Comparison of ENCODE assay signal across 10 cellular contexts in the genomic region with DNA sequence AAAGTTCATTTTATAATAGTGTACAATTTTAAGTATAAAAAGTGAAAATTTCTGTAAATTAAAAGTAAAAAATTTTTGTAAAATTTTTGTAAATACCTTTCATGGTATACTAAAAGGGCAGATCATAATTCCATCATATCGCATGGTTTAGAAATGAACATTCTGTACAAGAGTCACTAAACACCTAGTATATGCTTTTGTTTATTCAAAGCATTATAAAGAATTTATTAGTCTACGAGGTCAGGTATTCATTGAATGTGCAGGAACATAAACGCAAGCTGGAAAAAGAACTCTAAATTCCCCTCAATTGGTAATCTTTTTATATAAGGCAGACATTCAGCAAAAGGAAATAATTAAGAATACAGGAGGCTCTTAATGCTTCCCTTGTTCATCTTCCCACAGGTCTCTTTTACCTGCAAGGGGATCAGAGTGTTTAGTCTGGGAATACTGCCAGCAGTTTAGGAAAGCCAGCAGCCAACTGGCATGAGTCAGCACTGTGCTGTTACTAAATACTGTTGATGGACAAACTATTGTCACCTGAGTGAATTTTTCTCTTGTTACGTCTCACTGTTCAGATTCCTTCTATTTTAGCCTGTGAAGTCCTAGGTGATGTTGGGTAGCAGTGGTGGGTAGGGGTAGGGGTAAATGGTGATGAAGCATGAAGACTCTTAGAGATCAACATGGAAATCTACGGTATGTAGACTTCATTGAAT.
A peak's percentile ranks its signal among the peaks of the same experiment; 100 is the strongest.
DNase-seq lines count a peak whose midpoint lies in the region; ATAC-seq and TF ChIP-seq lines count a peak whose summit lies in the region.
"Had no signal": no experiment of that assay in that cellular context is flagged by ENCODE, and none has a peak within 500 bp of the region (broad histone marks: within the 10 kb centered on the region; RNA-seq: fewer than 3 reads in every experiment).

No MANE protein-coding gene starts in this region.

- no peak overlapping the region for H3K4me3 Mint-ChIP-seq in stimulated activated effector memory CD8-positive, alpha-beta T cell treated with anti-CD3 and anti-CD28 coated beads, Interleukin-12 subunit alpha, Interleukin-12 subunit beta, amount 100 ng/mL, for 72 hours
- H3K4me3 Mint-ChIP-seq: nephron had no signal

- H3K4me2 ChIP-seq in GM23248 (ENCODE audit: unreplicated experiment) = no peak overlapping the region

- TF ChIP-seq CTCF in fibroblast of pulmonary artery (IDR thresholded peaks at IDR 0.05; ENCODE audit: low read length, missing control alignments) (no peak), prostate gland (IDR thresholded peaks at IDR 0.05) (no peak)

- no peaks in the 10 kb centered on the region for H4K20me1 ChIP-seq in GM23248 (ENCODE audit: insufficient read depth)

- H3K27ac Mint-ChIP-seq in stimulated activated effector memory CD8-positive, alpha-beta T cell treated with anti-CD3 and anti-CD28 coated beads, Interleukin-12 subunit alpha, Interleukin-12 subunit beta, amount 100 ng/mL, for 72 hours = no peak overlapping the region
- H3K27ac Mint-ChIP-seq: nephron had no signal

- H3K4me1 ChIP-seq in GM23248 (ENCODE audit: insufficient read depth) = peaks cover 4% of the 10 kb centered on the region; the same call in 1 of the 2 replicates
- H3K4me1 ChIP-seq in prostate gland (replicated peaks) = no peaks in the 10 kb centered on the region
- no peaks in the 10 kb centered on the region for H3K4me1 ChIP-seq in effector memory CD4-positive, alpha-beta T cell (ENCODE audit: control insufficient read depth, insufficient read depth, low read length, poor library complexity, severe bottlenecking)

- no peak overlapping the region for H2AFZ ChIP-seq in GM23248

- H3K27me3 ChIP-seq in GM23248 (replicated peaks; ENCODE audit: insufficient read depth) (no peaks in the 10 kb centered on the region), prostate gland (replicated peaks; ENCODE audit: insufficient read depth) (no peaks in the 10 kb centered on the region)
- H3K27me3 ChIP-seq in effector memory CD4-positive, alpha-beta T cell (replicated peaks; ENCODE audit: control insufficient read depth, insufficient read depth, low read length, poor library complexity, severe bottlenecking) = no peaks in the 10 kb centered on the region

- no peak for ATAC-seq in stimulated activated effector memory CD8-positive, alpha-beta T cell treated with anti-CD3 and anti-CD28 coated beads, Interleukin-12 subunit alpha, Interleukin-12 subunit beta, amount 100 ng/mL, for 72 hours
- ATAC-seq: activated naive CD4-positive, alpha-beta T cell treated with anti-CD3 and anti-CD28 coated beads, Interleukin-2, amount 50 U/mL, for 72 hours had no signal

- no peak overlapping the region for H3K9ac ChIP-seq in GM23248

- peaks cover 58% of the 10 kb centered on the region for H3K79me2 ChIP-seq in GM23248 (ENCODE audit: insufficient read depth)

- no peaks in the 10 kb centered on the region for H3K9me2 ChIP-seq in GM23248 (ENCODE audit: insufficient read depth)

- H3K9me3 ChIP-seq in GM23248 (ENCODE audit: low read depth) = no peaks in the 10 kb centered on the region
- H3K9me3 ChIP-seq in prostate gland = no peaks in the 10 kb centered on the region
- H3K9me3 ChIP-seq in effector memory CD4-positive, alpha-beta T cell (ENCODE audit: control insufficient read depth, low read length) = no peaks in the 10 kb centered on the region

- in situ Hi-C loops in GM23248 (cut with MboI) = no loop called here

- no peaks in the 10 kb centered on the region for H3F3A ChIP-seq in GM23248 (ENCODE audit: insufficient read depth)

- H3K4me3 ChIP-seq in GM23248 = no peak overlapping the region
- no peak overlapping the region for H3K4me3 ChIP-seq in fibroblast of pulmonary artery (replicated peaks; ENCODE audit: low read depth, low read length)
- no peak overlapping the region for H3K4me3 ChIP-seq in prostate gland
- H3K4me3 ChIP-seq in effector memory CD4-positive, alpha-beta T cell (ENCODE audit: insufficient read depth, low read depth, low read length, poor library complexity, severe bottlenecking) = no peak overlapping the region

- DNase-seq in GM23248 (peak; percentile 48), NCI-H69 (lab: John Stamatoyannopoulos, UW) (peak; percentile 81), fibroblast of pulmonary artery (ENCODE audit: low read depth) (peak; percentile 54), prostate gland (ENCODE audit: low spot score) (peak; percentile 82), NCI-H187 treated with DMSO at 0.1 percent for 48 hours (lab: John Stamatoyannopoulos, UW) (no peak)
- no peak for DNase-seq in stimulated activated effector memory CD8-positive, alpha-beta T cell treated with anti-CD3 and anti-CD28 coated beads, Interleukin-12 subunit alpha, Interleukin-12 subunit beta, amount 100 ng/mL, for 72 hours (ENCODE audit: low spot score in 2 of 2)
- no peak for DNase-seq in effector memory CD4-positive, alpha-beta T cell
- no peak for DNase-seq in stimulated activated CD4-positive, alpha-beta T cell treated with anti-CD3 and anti-CD28 coated beads, Interleukin-4, amount 100 ng/mL, for 4 hours

- peaks cover 12% of the 10 kb centered on the region for H3K4me1 Mint-ChIP-seq in stimulated activated effector memory CD8-positive, alpha-beta T cell treated with anti-CD3 and anti-CD28 coated beads, Interleukin-12 subunit alpha, Interleukin-12 subunit beta, amount 100 ng/mL, for 72 hours

- no peak for TF ChIP-seq POLR2A in prostate gland (IDR thresholded peaks at IDR 0.05)

- H3K9me3 Mint-ChIP-seq in stimulated activated effector memory CD8-positive, alpha-beta T cell treated with anti-CD3 and anti-CD28 coated beads, Interleukin-12 subunit alpha, Interleukin-12 subunit beta, amount 100 ng/mL, for 72 hours = no peaks in the 10 kb centered on the region

- 91% methylated on average over 5 of the region's 5 CpGs for WGBS in GM23248 (ENCODE audit: low coverage in 1 of 2, low lambda C conversion rate in 2 of 2, missing lambda C conversion rate in 2 of 2), 2 experiments
- WGBS in prostate gland = 36% methylated on average over 5 of the region's 5 CpGs

- H3K36me3 ChIP-seq in GM23248 (ENCODE audit: low read depth) = peaks cover 50% of the 10 kb centered on the region
- no peaks in the 10 kb centered on the region for H3K36me3 ChIP-seq in prostate gland
- peaks cover 60% of the 10 kb centered on the region for H3K36me3 ChIP-seq in effector memory CD4-positive, alpha-beta T cell (ENCODE audit: control insufficient read depth, insufficient read depth, low read length)

- H3K27ac ChIP-seq in GM23248 (no peak overlapping the region), prostate gland (peak overlapping the region; percentile 54 to 62)
- H3K27ac ChIP-seq in effector memory CD4-positive, alpha-beta T cell (ENCODE audit: insufficient read depth, low read length, poor library complexity, severe bottlenecking) = no peak overlapping the region

- intact Hi-C loops in prostate gland (cut with DNase I) = no loop called here

- peaks cover 94% of the 10 kb centered on the region for H3K36me3 Mint-ChIP-seq in stimulated activated effector memory CD8-positive, alpha-beta T cell treated with anti-CD3 and anti-CD28 coated beads, Interleukin-12 subunit alpha, Interleukin-12 subunit beta, amount 100 ng/mL, for 72 hours

Comparison
In these comparisons a context has a peak if more than half of its experiments do, and no peak if none do; other contexts are left out.
1. DNase-seq: peak in GM23248 (single experiment), NCI-H69 (single experiment), fibroblast of pulmonary artery (single experiment) and prostate gland (single experiment); none in stimulated activated effector memory CD8-positive, alpha-beta T cell treated with anti-CD3 and anti-CD28 coated beads, Interleukin-12 subunit alpha, Interleukin-12 subunit beta, amount 100 ng/mL, for 72 hours (0 of 2), effector memory CD4-positive, alpha-beta T cell (0 of 3), NCI-H187 treated with DMSO at 0.1 percent for 48 hours (single experiment) and stimulated activated CD4-positive, alpha-beta T cell treated with anti-CD3 and anti-CD28 coated beads, Interleukin-4, amount 100 ng/mL, for 4 hours (0 of 2).
2. H3K27ac ChIP-seq: peak in prostate gland (2 of 2); none in GM23248 (single experiment) and effector memory CD4-positive, alpha-beta T cell (single experiment).